ENCODE assay signal across 26 cellular contexts in genomic region chr1:116494745-116495144, GRCh38.
DNase-seq lines count a peak whose midpoint lies in the region; ATAC-seq, FAIRE-seq and TF ChIP-seq lines count a peak whose summit lies in the region.
"Had no signal": no experiment of that assay in that cellular context is flagged by ENCODE, and none has a peak within 500 bp of the region (broad histone marks: within the 10 kb centered on the region; RNA-seq: fewer than 3 reads in every experiment).

No MANE protein-coding gene starts in this region.

- H3K4me2 ChIP-seq in mesendoderm (ENCODE audit: low read length): no peak overlapping the region

- no peak for ATAC-seq in activated naive CD8-positive, alpha-beta T cell treated with anti-CD3 and anti-CD28 coated beads, Interleukin-2, amount 10 ng/mL, durations not matched to agents 7 days and 5 days (ENCODE audit: low read depth)
- no peak for ATAC-seq in activated naive CD8-positive, alpha-beta T cell treated with anti-CD3 and anti-CD28 coated beads, Interleukin-2, amount 50 U/mL, for 24 hours
- ATAC-seq: activated CD8-positive, alpha-beta T cell treated with anti-CD3 and anti-CD28 coated beads for 36 hours; foreskin keratinocyte had no signal

- peak overlapping the region; percentile 54 for H3K18ac ChIP-seq in mesendoderm (ENCODE audit: low read length)

- H3K56ac ChIP-seq in mesendoderm (ENCODE audit: low read length): no peak overlapping the region

- H3K27ac ChIP-seq in ectodermal cell (ENCODE audit: insufficient read depth, low read depth, low read length, poor library complexity, severe bottlenecking): peak overlapping the region; percentile 68
- no peak overlapping the region for H3K27ac ChIP-seq in mesendoderm (ENCODE audit: low read depth, low read length)
- H3K27ac ChIP-seq in small intestine (ENCODE audit: low read depth in 1 of 2, low read length in 1 of 2): peak overlapping the region; percentile 78 to 81
- H3K27ac ChIP-seq: epithelial cell of prostate, foreskin keratinocyte, uterus had no signal

- TF ChIP-seq CTCF in BE2C (IDR thresholded peaks at IDR 0.05; ENCODE audit: low read depth, low read length): no peak

- H4K5ac ChIP-seq in mesendoderm (ENCODE audit: low read length): no peak overlapping the region

- H2BK120ac ChIP-seq in mesendoderm (ENCODE audit: low read depth, low read length): no peak overlapping the region

- H3K27me3 ChIP-seq in ectodermal cell (ENCODE audit: control insufficient read depth, insufficient read depth, low read length, poor library complexity, severe bottlenecking): no peaks in the 10 kb centered on the region
- no peaks in the 10 kb centered on the region for H3K27me3 ChIP-seq in mesendoderm (ENCODE audit: insufficient read depth, low read length, poor library complexity)
- H3K27me3 ChIP-seq in small intestine (ENCODE audit: control insufficient read depth in 2 of 2, insufficient read depth in 2 of 2, low read length in 2 of 2): no peaks in the 10 kb centered on the region
- no peaks in the 10 kb centered on the region for H3K27me3 ChIP-seq in BE2C
- H3K27me3 ChIP-seq: foreskin keratinocyte, uterus had no signal

- no peak overlapping the region for H3K23ac ChIP-seq in mesendoderm (ENCODE audit: low read length)

- H3K36me3 ChIP-seq in ectodermal cell (ENCODE audit: control insufficient read depth, insufficient read depth, low read length): no peaks in the 10 kb centered on the region
- H3K36me3 ChIP-seq in mesendoderm (ENCODE audit: control insufficient read depth, insufficient read depth, low read length): no peaks in the 10 kb centered on the region
- peaks cover 0 to 2% of the 10 kb centered on the region in 2 donors for H3K36me3 ChIP-seq in small intestine (ENCODE audit: control insufficient read depth in 2 of 2, insufficient read depth in 2 of 2, low read length in 2 of 2)
- H3K36me3 ChIP-seq in BE2C: no peaks in the 10 kb centered on the region
- H3K36me3 ChIP-seq: uterus had no signal

- H3K9ac ChIP-seq in mesendoderm (ENCODE audit: low read length): no peak overlapping the region

- no peaks in the 10 kb centered on the region for H3K9me3 Mint-ChIP-seq in activated naive CD8-positive, alpha-beta T cell treated with anti-CD3 and anti-CD28 coated beads, Interleukin-2, amount 10 ng/mL, durations not matched to agents 7 days and 5 days
- H3K9me3 Mint-ChIP-seq in activated naive CD8-positive, alpha-beta T cell treated with anti-CD3 and anti-CD28 coated beads, Interleukin-2, amount 50 U/mL, for 24 hours: no peaks in the 10 kb centered on the region
- H3K9me3 Mint-ChIP-seq: activated B cell treated with CpG ODN at 0.5 μM for 24 hours; activated CD8-positive, alpha-beta T cell treated with anti-CD3 and anti-CD28 coated beads for 36 hours; activated naive CD4-positive, alpha-beta T cell treated with anti-CD3 and anti-CD28 coated beads, Interleukin-2, amount 10 ng/mL, durations not matched to agents 7 days and 5 days; T-helper 2 cell treated with Interferon-gamma antibody and Interleukin-4, amounts not matched to agents 5 μg/mL and 100 μg/mL, for 36 hours had no signal

- H3K79me1 ChIP-seq in mesendoderm (ENCODE audit: low read length): no peaks in the 10 kb centered on the region

- no peak for FAIRE-seq in small intestine (lab: Jason Lieb, UNC)

- peaks cover 22% of the 10 kb centered on the region for H3K4me1 Mint-ChIP-seq in activated naive CD8-positive, alpha-beta T cell treated with anti-CD3 and anti-CD28 coated beads, Interleukin-2, amount 10 ng/mL, durations not matched to agents 7 days and 5 days
- H3K4me1 Mint-ChIP-seq in activated naive CD8-positive, alpha-beta T cell treated with anti-CD3 and anti-CD28 coated beads, Interleukin-2, amount 50 U/mL, for 24 hours: peaks cover 20% of the 10 kb centered on the region

- no peaks in the 10 kb centered on the region for H3K36me3 Mint-ChIP-seq in activated naive CD8-positive, alpha-beta T cell treated with anti-CD3 and anti-CD28 coated beads, Interleukin-2, amount 10 ng/mL, durations not matched to agents 7 days and 5 days
- H3K36me3 Mint-ChIP-seq in activated naive CD8-positive, alpha-beta T cell treated with anti-CD3 and anti-CD28 coated beads, Interleukin-2, amount 50 U/mL, for 24 hours (ENCODE audit: low read depth): no peaks in the 10 kb centered on the region
- H3K36me3 Mint-ChIP-seq: activated naive CD4-positive, alpha-beta T cell treated with anti-CD3 and anti-CD28 coated beads, Interleukin-2, amount 10 ng/mL, durations not matched to agents 7 days and 5 days had no signal

- H3K4me3 Mint-ChIP-seq in activated naive CD8-positive, alpha-beta T cell treated with anti-CD3 and anti-CD28 coated beads, Interleukin-2, amount 10 ng/mL, durations not matched to agents 7 days and 5 days: no peak overlapping the region
- H3K4me3 Mint-ChIP-seq in activated naive CD8-positive, alpha-beta T cell treated with anti-CD3 and anti-CD28 coated beads, Interleukin-2, amount 50 U/mL, for 24 hours: no peak overlapping the region
- H3K4me3 Mint-ChIP-seq: activated B cell treated with CpG ODN at 0.5 μM for 24 hours; activated CD8-positive, alpha-beta T cell treated with anti-CD3 and anti-CD28 coated beads for 36 hours; activated naive CD4-positive, alpha-beta T cell treated with anti-CD3 and anti-CD28 coated beads, Interleukin-2, amount 10 ng/mL, durations not matched to agents 7 days and 5 days; T-helper 2 cell treated with Interferon-gamma antibody and Interleukin-4, amounts not matched to agents 5 μg/mL and 100 μg/mL, for 36 hours had no signal

- H3K4me1 ChIP-seq in ectodermal cell (ENCODE audit: control insufficient read depth, insufficient read depth, low read length): peaks cover 29% of the 10 kb centered on the region
- H3K4me1 ChIP-seq in mesendoderm (ENCODE audit: control insufficient read depth, low read depth, low read length): peaks cover 19% of the 10 kb centered on the region
- peaks cover 11 to 20% of the 10 kb centered on the region in 2 donors for H3K4me1 ChIP-seq in small intestine (ENCODE audit: control insufficient read depth in 2 of 2, insufficient read depth in 1 of 2, low read depth in 1 of 2, low read length in 1 of 2)
- H3K4me1 ChIP-seq in BE2C: peaks cover 11% of the 10 kb centered on the region
- H3K4me1 ChIP-seq: uterus had no signal

- peak overlapping the region; percentile 97 for H3K4ac ChIP-seq in mesendoderm (ENCODE audit: low read depth, low read length)

- H2AK5ac ChIP-seq in mesendoderm (ENCODE audit: low read length): no peak overlapping the region

- H2BK15ac ChIP-seq in mesendoderm (replicated peaks; ENCODE audit: low read depth): no peak overlapping the region

- DNase-seq in activated naive CD8-positive, alpha-beta T cell treated with anti-CD3 and anti-CD28 coated beads, Interleukin-2, amount 10 ng/mL, durations not matched to agents 7 days and 5 days: no peak
- DNase-seq in activated naive CD8-positive, alpha-beta T cell treated with anti-CD3 and anti-CD28 coated beads, Interleukin-2, amount 50 U/mL, for 24 hours: no peak
- DNase-seq in mesendoderm (no peak), small intestine (peak; percentile 95), NCI-H446 treated with DMSO at 0.1 percent for 48 hours (lab: John Stamatoyannopoulos, UW) (no peak), BE2C (no peak)
- no peak for DNase-seq in NK-92 treated with Interleukin-12 subunit alpha and Interleukin-12 subunit beta, amount 100 ng/mL, for 24 hours (lab: John Stamatoyannopoulos, UW)
- DNase-seq: 8988T; activated B cell treated with CpG ODN at 0.5 μM for 24 hours; activated CD8-positive, alpha-beta T cell treated with anti-CD3 and anti-CD28 coated beads for 36 hours; activated naive CD4-positive, alpha-beta T cell treated with anti-CD3 and anti-CD28 coated beads, Interleukin-2, amount 10 ng/mL, durations not matched to agents 7 days and 5 days; activated T-cell treated with anti-CD3 and anti-CD28 coated beads, Interleukin-2, amount 50 U/mL, for 48 hours; dermis blood vessel endothelial cell; foreskin keratinocyte; H7; left cardiac atrium; NCI-H1436; OCI-M1; posterior cingulate gyrus; SIG-M5; stimulated activated CD4-positive, alpha-beta T cell treated with anti-CD3 and anti-CD28 coated beads, Interleukin-4, amount 100 ng/mL, for 24 hours; uterus had no signal

- no peaks in the 10 kb centered on the region for H3K27me3 Mint-ChIP-seq in activated naive CD8-positive, alpha-beta T cell treated with anti-CD3 and anti-CD28 coated beads, Interleukin-2, amount 10 ng/mL, durations not matched to agents 7 days and 5 days
- no peaks in the 10 kb centered on the region for H3K27me3 Mint-ChIP-seq in activated naive CD8-positive, alpha-beta T cell treated with anti-CD3 and anti-CD28 coated beads, Interleukin-2, amount 50 U/mL, for 24 hours
- H3K27me3 Mint-ChIP-seq: activated B cell treated with CpG ODN at 0.5 μM for 24 hours; activated CD8-positive, alpha-beta T cell treated with anti-CD3 and anti-CD28 coated beads for 36 hours had no signal

- H3K27ac Mint-ChIP-seq in activated naive CD8-positive, alpha-beta T cell treated with anti-CD3 and anti-CD28 coated beads, Interleukin-2, amount 10 ng/mL, durations not matched to agents 7 days and 5 days: peak overlapping the region; percentile 13
- H3K27ac Mint-ChIP-seq in activated naive CD8-positive, alpha-beta T cell treated with anti-CD3 and anti-CD28 coated beads, Interleukin-2, amount 50 U/mL, for 24 hours: no peak overlapping the region
- H3K27ac Mint-ChIP-seq: activated B cell treated with CpG ODN at 0.5 μM for 24 hours; activated CD8-positive, alpha-beta T cell treated with anti-CD3 and anti-CD28 coated beads for 36 hours; activated naive CD4-positive, alpha-beta T cell treated with anti-CD3 and anti-CD28 coated beads, Interleukin-2, amount 10 ng/mL, durations not matched to agents 7 days and 5 days; T-helper 2 cell treated with Interferon-gamma antibody and Interleukin-4, amounts not matched to agents 5 μg/mL and 100 μg/mL, for 36 hours had no signal

- H3K79me2 ChIP-seq in mesendoderm (ENCODE audit: control insufficient read depth, insufficient read depth, low read length): no peaks in the 10 kb centered on the region

- no peak overlapping the region for H4K8ac ChIP-seq in mesendoderm (ENCODE audit: low read depth, low read length)

- no peak overlapping the region for H3K4me3 ChIP-seq in ectodermal cell (ENCODE audit: insufficient read depth, low read depth, low read length)
- H3K4me3 ChIP-seq in mesendoderm (ENCODE audit: low read length): no peak overlapping the region
- peak overlapping the region in 1 of 2 donors; percentile 9 for H3K4me3 ChIP-seq in small intestine (ENCODE audit: low read depth in 1 of 2, low read length in 2 of 2)
- H3K4me3 ChIP-seq in BE2C (ENCODE audit: low read depth, low read length): no peak overlapping the region
- H3K4me3 ChIP-seq: skin epidermis, uterus had no signal

- no peaks in the 10 kb centered on the region for H3K9me3 ChIP-seq in ectodermal cell (ENCODE audit: control insufficient read depth, low read length)
- H3K9me3 ChIP-seq in small intestine (ENCODE audit: control insufficient read depth, low read depth): no peaks in the 10 kb centered on the region
- no peaks in the 10 kb centered on the region for H3K9me3 ChIP-seq in BE2C
- H3K9me3 ChIP-seq: uterus had no signal

- POLR2A ChIA-PET in activated naive CD8-positive, alpha-beta T cell treated with anti-CD3 and anti-CD28 coated beads, Interleukin-2, amount 10 ng/mL, durations not matched to agents 7 days and 5 days (lab: Charles Lee): no interaction called here

- H2BK5ac ChIP-seq in mesendoderm (ENCODE audit: low read length): no peak overlapping the region

- 73% methylated on average over 2 of the region's 2 CpGs for WGBS in ectodermal cell, 2 experiments
- WGBS in mesendoderm (ENCODE audit: extremely low coverage, insufficient coverage, low lambda C conversion rate): no CpG with 5 or more reads among the region's 2 CpGs
- 10 to 63% (median 37%) methylated on average over 2 of the region's 2 CpGs for WGBS in small intestine, 3 donors
